17 cellular contexts compared by ENCODE assay signal in the genomic region with DNA sequence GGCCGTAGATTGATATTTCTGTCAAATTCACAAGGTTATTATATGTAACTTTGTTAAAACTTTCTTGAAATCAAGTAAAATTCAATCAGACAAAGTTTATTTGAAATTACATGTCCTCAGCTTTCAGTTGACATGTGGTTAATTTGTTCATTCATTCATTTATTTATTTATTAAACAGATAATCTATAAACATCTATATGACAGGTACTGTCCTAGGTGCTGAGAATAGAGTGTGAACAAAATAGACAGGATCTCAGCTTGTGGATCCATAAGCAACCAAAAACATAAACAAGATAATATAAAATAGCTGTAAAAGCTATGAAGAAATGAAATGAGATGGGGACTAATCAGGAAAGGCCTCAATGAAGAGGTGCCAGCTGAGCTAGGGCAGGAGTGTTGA.
DNase-seq lines count a peak whose midpoint lies in the region; ATAC-seq, FAIRE-seq and TF ChIP-seq lines count a peak whose summit lies in the region.
"Had no signal": no experiment of that assay in that cellular context is flagged by ENCODE, and none has a peak within 500 bp of the region (broad histone marks: within the 10 kb centered on the region; RNA-seq: fewer than 3 reads in every experiment).

No MANE protein-coding gene starts in this region.

- DNase-seq in PC-9 (no peak), memory B cell (ENCODE audit: low spot score in 2 of 2) (no peak), frontal cortex (ENCODE audit: low spot score in 2 of 2) (no peak)
- DNase-seq in activated T-cell treated with anti-CD3 and anti-CD28 coated beads, Interleukin-2, amount 50 U/mL, for 1 hour = no peak
- DNase-seq in T-helper 2 cell treated with Interferon-gamma antibody and Interleukin-4, amounts not matched to agents 5 μg/mL and 100 μg/mL, for 36 hours (ENCODE audit: low spot score) = no peak
- DNase-seq: ACHN; AML-193; CD4-positive, alpha-beta T cell; DMS153; DMS79; GF-D8 had no signal

- POLR2A ChIA-PET in HEK293 (lab: Yijun Ruan, JAX) (no interaction called here), PC-9 (lab: Charles Lee; ENCODE audit: unreplicated experiment) (no interaction called here)

- peaks cover 79% of the 10 kb centered on the region for H3F3A ChIP-seq in PC-9 (ENCODE audit: insufficient read depth, low read depth)

- H3K4me3 Mint-ChIP-seq in memory B cell = no peak overlapping the region
- H3K4me3 Mint-ChIP-seq in T-helper 2 cell treated with Interferon-gamma antibody and Interleukin-4, amounts not matched to agents 5 μg/mL and 100 μg/mL, for 36 hours = no peak overlapping the region
- H3K4me3 Mint-ChIP-seq: CD4-positive, alpha-beta T cell had no signal

- H3K4me1 ChIP-seq in HEK293 (ENCODE audit: control insufficient read depth, insufficient read depth, low read length) = peaks cover 5% of the 10 kb centered on the region; the same call in 1 of the 2 replicates
- H3K4me1 ChIP-seq in PC-9 (replicated peaks; ENCODE audit: insufficient read depth) = peaks cover 67% of the 10 kb centered on the region

- intact Hi-C loops in PC-9 (cut with micrococcal nuclease; ENCODE audit: unreplicated experiment) = no loop called here

- peaks cover 89% of the 10 kb centered on the region for H3K79me2 ChIP-seq in PC-9 (ENCODE audit: low read depth)

- no peaks in the 10 kb centered on the region for H3K9me2 ChIP-seq in PC-9 (ENCODE audit: insufficient read depth)

- H2AFZ ChIP-seq in PC-9 = no peak overlapping the region

- no peaks in the 10 kb centered on the region for H3K9me3 Mint-ChIP-seq in memory B cell
- no peaks in the 10 kb centered on the region for H3K9me3 Mint-ChIP-seq in T-helper 2 cell treated with Interferon-gamma antibody and Interleukin-4, amounts not matched to agents 5 μg/mL and 100 μg/mL, for 36 hours
- H3K9me3 Mint-ChIP-seq: CD4-positive, alpha-beta T cell had no signal

- FAIRE-seq in G401.6 (lab: Jason Lieb, UNC) (peak; percentile 67), frontal cortex (lab: Jason Lieb, UNC) (no peak)
- FAIRE-seq: K562 had no signal

- H3K27ac ChIP-seq in HEK293 (ENCODE audit: extremely low read depth, low read depth, low read length) (no peak overlapping the region), PC-9 (peak overlapping the region; percentile 94; the same call in 1 of the 2 replicates)
- H3K27ac ChIP-seq: C4-2B had no signal

- no peaks in the 10 kb centered on the region for H3K9me3 ChIP-seq in HEK293 (ENCODE audit: control insufficient read depth, insufficient read depth, low read depth, low read length)
- no peaks in the 10 kb centered on the region for H3K9me3 ChIP-seq in PC-9 (ENCODE audit: insufficient read depth, low read depth)
- H3K9me3 ChIP-seq: HAP-1 had no signal

- BruUV-seq in PC-9 (replicated peaks; lab: Mats Ljungman, UMichigan) = no TSS peak

- TF ChIP-seq CTCF in HEK293 (tag by site-specific recombination; IDR thresholded peaks at IDR 0.05) (no peak), PC-9 (conservative IDR thresholded peaks at IDR 0.05) (no peak)

- ATAC-seq in memory B cell (ENCODE audit: low read depth) = no peak
- no peak for ATAC-seq in HG03045 (IDR thresholded peaks at IDR 0.05; ENCODE audit: unreplicated experiment)
- ATAC-seq: K562 had no signal

- H3K27ac Mint-ChIP-seq in memory B cell = peak overlapping the region; percentile 40
- no peak overlapping the region for H3K27ac Mint-ChIP-seq in T-helper 2 cell treated with Interferon-gamma antibody and Interleukin-4, amounts not matched to agents 5 μg/mL and 100 μg/mL, for 36 hours
- H3K27ac Mint-ChIP-seq: CD4-positive, alpha-beta T cell had no signal

- H3K36me3 Mint-ChIP-seq in memory B cell = peaks cover 14% of the 10 kb centered on the region
- H3K36me3 Mint-ChIP-seq in T-helper 2 cell treated with Interferon-gamma antibody and Interleukin-4, amounts not matched to agents 5 μg/mL and 100 μg/mL, for 36 hours (ENCODE audit: low read depth) = peaks cover 9% of the 10 kb centered on the region

- H3K27me3 Mint-ChIP-seq in memory B cell = no peaks in the 10 kb centered on the region
- no peaks in the 10 kb centered on the region for H3K27me3 Mint-ChIP-seq in T-helper 2 cell treated with Interferon-gamma antibody and Interleukin-4, amounts not matched to agents 5 μg/mL and 100 μg/mL, for 36 hours (ENCODE audit: low read depth)
- H3K27me3 Mint-ChIP-seq: CD4-positive, alpha-beta T cell had no signal

- no peaks in the 10 kb centered on the region for H4K20me1 ChIP-seq in PC-9 (ENCODE audit: insufficient read depth)

- peaks cover 17% of the 10 kb centered on the region for H3K4me1 Mint-ChIP-seq in memory B cell
- peaks cover 15% of the 10 kb centered on the region for H3K4me1 Mint-ChIP-seq in T-helper 2 cell treated with Interferon-gamma antibody and Interleukin-4, amounts not matched to agents 5 μg/mL and 100 μg/mL, for 36 hours (ENCODE audit: low read depth)

- H3K4me3 ChIP-seq in HEK293 (ENCODE audit: low read depth, low read length) (no peak overlapping the region), PC-9 (no peak overlapping the region)
- H3K4me3 ChIP-seq: HAP-1, K562 had no signal

- CTCF ChIA-PET in HEK293 (lab: Yijun Ruan, JAX) = interaction anchor here (0.6 to 1.4 kb wide), 3 partner anchors 50 to 94 kb away, joined by 3 to 4 read pairs (median 3); no protein-coding TSS in a partner anchor
- CTCF ChIA-PET in PC-9 (lab: Charles Lee) = no interaction called here

- H3K27me3 ChIP-seq in PC-9 (ENCODE audit: insufficient read depth, low read depth) = no peaks in the 10 kb centered on the region

- H3K4me2 ChIP-seq in PC-9 = no peak overlapping the region

- H3K36me3 ChIP-seq in HEK293 (ENCODE audit: control insufficient read depth in 2 of 2, insufficient read depth in 1 of 2, low read length in 2 of 2) = no peaks in the 10 kb centered on the region
- peaks cover 62% of the 10 kb centered on the region for H3K36me3 ChIP-seq in PC-9 (ENCODE audit: low read depth)
- H3K36me3 ChIP-seq: HAP-1 had no signal

TF ChIP-seq in HEK293, 187 proteins besides CTCF, POLR2A, EP300 and RAD21:
- no peak for TF ChIP-seq ZNF571 (tag by site-specific recombination; IDR thresholded peaks at IDR 0.05)
- no peak for TF ChIP-seq ZNF837 (tag by site-specific recombination; IDR thresholded peaks at IDR 0.05)
- no peak for TF ChIP-seq ZNF501 (tag by site-specific recombination; IDR thresholded peaks at IDR 0.05)
- TF ChIP-seq, protein P1, sequence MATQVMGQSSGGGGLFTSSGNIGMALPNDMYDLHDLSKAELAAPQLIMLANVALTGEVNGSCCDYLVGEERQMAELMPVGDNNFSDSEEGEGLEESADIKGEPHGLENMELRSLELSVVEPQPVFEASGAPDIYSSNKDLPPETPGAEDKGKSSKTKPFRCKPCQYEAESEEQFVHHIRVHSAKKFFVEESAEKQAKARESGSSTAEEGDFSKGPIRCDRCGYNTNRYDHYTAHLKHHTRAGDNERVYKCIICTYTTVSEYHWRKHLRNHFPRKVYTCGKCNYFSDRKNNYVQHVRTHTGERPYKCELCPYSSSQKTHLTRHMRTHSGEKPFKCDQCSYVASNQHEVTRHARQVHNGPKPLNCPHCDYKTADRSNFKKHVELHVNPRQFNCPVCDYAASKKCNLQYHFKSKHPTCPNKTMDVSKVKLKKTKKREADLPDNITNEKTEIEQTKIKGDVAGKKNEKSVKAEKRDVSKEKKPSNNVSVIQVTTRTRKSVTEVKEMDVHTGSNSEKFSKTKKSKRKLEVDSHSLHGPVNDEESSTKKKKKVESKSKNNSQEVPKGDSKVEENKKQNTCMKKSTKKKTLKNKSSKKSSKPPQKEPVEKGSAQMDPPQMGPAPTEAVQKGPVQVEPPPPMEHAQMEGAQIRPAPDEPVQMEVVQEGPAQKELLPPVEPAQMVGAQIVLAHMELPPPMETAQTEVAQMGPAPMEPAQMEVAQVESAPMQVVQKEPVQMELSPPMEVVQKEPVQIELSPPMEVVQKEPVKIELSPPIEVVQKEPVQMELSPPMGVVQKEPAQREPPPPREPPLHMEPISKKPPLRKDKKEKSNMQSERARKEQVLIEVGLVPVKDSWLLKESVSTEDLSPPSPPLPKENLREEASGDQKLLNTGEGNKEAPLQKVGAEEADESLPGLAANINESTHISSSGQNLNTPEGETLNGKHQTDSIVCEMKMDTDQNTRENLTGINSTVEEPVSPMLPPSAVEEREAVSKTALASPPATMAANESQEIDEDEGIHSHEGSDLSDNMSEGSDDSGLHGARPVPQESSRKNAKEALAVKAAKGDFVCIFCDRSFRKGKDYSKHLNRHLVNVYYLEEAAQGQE (tag by site-specific recombination; IDR thresholded peaks at IDR 0.05) = peak; percentile 84
- TF ChIP-seq ZNF530 (tag by site-specific recombination; IDR thresholded peaks at IDR 0.05; ENCODE audit: low read depth) = no peak
